Comparison of ENCODE assay signal across 8 cellular contexts in genomic region chr11:78798567-78799170, GRCh38.
A peak's percentile ranks its signal among the peaks of the same experiment; 100 is the strongest.
DNase-seq lines count a peak whose midpoint lies in the region; ATAC-seq, FAIRE-seq and TF ChIP-seq lines count a peak whose summit lies in the region.

No MANE protein-coding gene starts in this region.

- peak; percentile 86 for ATAC-seq in GM21390 (IDR thresholded peaks at IDR 0.05; ENCODE audit: unreplicated experiment)
- peak; percentile 81 for ATAC-seq in Panc1

- no peak overlapping the region for H3K9ac ChIP-seq in kidney (ENCODE audit: low read length in 2 of 2)

- H3K4me3 ChIP-seq in Panc1 (ENCODE audit: low read depth in 2 of 2, low read length in 2 of 2) = no peak overlapping the region
- no peak overlapping the region for H3K4me3 ChIP-seq in brain microvascular endothelial cell (ENCODE audit: low read depth, low read length)
- no peak overlapping the region for H3K4me3 ChIP-seq in kidney (ENCODE audit: low read length in 2 of 2)

- intact Hi-C loops in Panc1 (cut with micrococcal nuclease; ENCODE audit: unreplicated experiment) = loop anchor here (2.0 to 5.0 kb wide), 2 partner anchors 151 to 162 kb away; no protein-coding TSS in a partner anchor
- intact Hi-C loops in kidney (cut with DNase I) = no loop called here

- POLR2A ChIA-PET in Panc1 (lab: Charles Lee) = interaction anchor here (0.7 kb wide), 1 partner anchor 134 kb away, joined by 11 read pairs; no protein-coding TSS in a partner anchor

- no TSS peak for BruUV-seq in Panc1 (replicated peaks; lab: Mats Ljungman, UMichigan)

- H3K36me3 ChIP-seq in Panc1 (ENCODE audit: control insufficient read depth, insufficient read depth, low read length) = no peaks in the 10 kb centered on the region
- no peaks in the 10 kb centered on the region for H3K36me3 ChIP-seq in brain microvascular endothelial cell (replicated peaks)
- no peaks in the 10 kb centered on the region for H3K36me3 ChIP-seq in kidney (ENCODE audit: control insufficient read depth in 1 of 2, insufficient read depth in 2 of 2, low read length in 2 of 2)

- H3K9me3 ChIP-seq in Panc1 (ENCODE audit: control insufficient read depth, insufficient read depth, low read depth, low read length) (no peaks in the 10 kb centered on the region), kidney (ENCODE audit: control insufficient read depth in 1 of 2, low read length in 2 of 2) (no peaks in the 10 kb centered on the region)

- no peak for FAIRE-seq in kidney (lab: Jason Lieb, UNC)

- H3K27me3 ChIP-seq in Panc1 (ENCODE audit: control insufficient read depth, insufficient read depth, low read length) (no peaks in the 10 kb centered on the region), brain microvascular endothelial cell (replicated peaks) (no peaks in the 10 kb centered on the region)

- DNase-seq in G401 (ENCODE audit: low spot score) = peak; percentile 34
- peak; percentile 58 for DNase-seq in HT1080 (ENCODE audit: low read depth)
- DNase-seq in Panc1 (ENCODE audit: low read depth, low spot score) = peak; percentile 30
- DNase-seq in brain microvascular endothelial cell = peak; percentile 54
- DNase-seq in kidney = peak; percentile 88
- peak; percentile 4 to 12 for DNase-seq in stimulated activated CD8-positive, alpha-beta memory T cell treated with anti-CD3 and anti-CD28 coated beads, Interleukin-15, amount 100 ng/mL, for 48 hours (ENCODE audit: low read depth in 2 of 2)
- DNase-seq in activated effector memory CD4-positive, alpha-beta T cell treated with anti-CD3 and anti-CD28 coated beads, Interleukin-2, amount 50 U/mL, for 16 hours = no peak

- TF ChIP-seq CTCF in Panc1 (IDR thresholded peaks at IDR 0.05) (peak; percentile 91), brain microvascular endothelial cell (IDR thresholded peaks at IDR 0.05; ENCODE audit: low read depth, low read length, missing control alignments) (peak; percentile 98), kidney (IDR thresholded peaks at IDR 0.05; ENCODE audit: borderline replicate concordance, extremely low read depth, insufficient read depth) (peak; percentile 80)

- CTCF ChIA-PET in Panc1 (lab: Charles Lee) = interaction anchor here (0.5 to 1.2 kb wide), 4 partner anchors 13 to 301 kb away, joined by 3 to 5 read pairs (median 3); no protein-coding TSS in a partner anchor

- in situ Hi-C loops in G401 (cut with HindIII; ENCODE audit: low sequenced_read_pairs) (loop anchor here (5.0 kb wide), 1 partner anchor 269 kb away; no protein-coding TSS in a partner anchor), Panc1 (cut with HindIII; ENCODE audit: low pct_unique_long_range_greater_than_20kb, low sequenced_read_pairs) (no loop called here), brain microvascular endothelial cell (cut with HindIII; ENCODE audit: low pct_ligation_motif_present, low sequenced_read_pairs) (no loop called here)

- H3K27ac ChIP-seq in Panc1 (ENCODE audit: low read length) (no peak overlapping the region), brain microvascular endothelial cell (peak overlapping the region; percentile 84), kidney (ENCODE audit: low read depth in 2 of 2, low read length in 2 of 2) (no peak overlapping the region)

- H3K4me1 ChIP-seq in Panc1 (ENCODE audit: control insufficient read depth, insufficient read depth, low read length) (peaks cover 2% of the 10 kb centered on the region; the same call in 1 of the 2 replicates), kidney (ENCODE audit: control insufficient read depth in 1 of 2, insufficient read depth in 1 of 2, low read depth in 1 of 2, low read length in 2 of 2) (peaks cover 14 to 15% of the 10 kb centered on the region in 2 donors)
